ENCODE assay signal across 20 cellular contexts in the genomic region with DNA sequence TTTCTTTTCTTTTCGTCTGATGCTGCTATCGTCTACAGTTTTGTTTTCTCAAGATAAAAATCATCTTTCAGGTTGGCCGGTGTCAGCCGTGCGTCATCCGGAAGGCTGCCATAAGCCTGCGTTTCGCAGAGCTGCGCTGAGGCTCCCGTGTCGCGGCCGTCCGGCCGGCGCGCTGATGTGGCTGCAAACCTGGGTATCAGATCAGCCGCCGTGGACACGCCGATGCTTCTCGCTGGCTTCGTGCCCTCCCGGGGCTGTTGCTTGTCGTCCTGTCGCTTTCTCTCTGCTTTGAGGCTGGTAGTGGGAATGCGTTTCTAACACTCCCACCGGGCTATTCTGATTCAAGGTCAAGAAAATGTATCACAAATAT. TPM values are rescaled to one million over a fixed set of nuclear protein-coding genes. Genes with fewer than 3 reads are reported as not detected.
DNase-seq lines count a peak whose midpoint lies in the region; ATAC-seq and TF ChIP-seq lines count a peak whose summit lies in the region.
"Had no signal": no experiment of that assay in that cellular context is flagged by ENCODE, and none has a peak within 500 bp of the region (broad histone marks: within the 10 kb centered on the region; RNA-seq: fewer than 3 reads in every experiment).

No MANE protein-coding gene starts in this region.

- peaks cover 7% of the 10 kb centered on the region for H3K9me3 Mint-ChIP-seq in osteocyte (ENCODE audit: unreplicated experiment)
- H3K9me3 Mint-ChIP-seq: CD4-positive, alpha-beta T cell had no signal

- H3K27ac Mint-ChIP-seq in osteocyte (ENCODE audit: unreplicated experiment) = no peak overlapping the region
- H3K27ac Mint-ChIP-seq: CD4-positive, alpha-beta T cell had no signal

- H3K9me3 ChIP-seq in HUES64 (ENCODE audit: insufficient read depth, low read depth, low read length) = no peaks in the 10 kb centered on the region

- no peak overlapping the region for H3K9ac ChIP-seq in HUES64 (ENCODE audit: low read depth, low read length)

- H3K27ac ChIP-seq in HUES64 (ENCODE audit: low read depth, low read length) = 0 out of 2 replicates have a peak overlapping the region, but pooled peaks have one; percentile 15
- H3K27ac ChIP-seq: 22Rv1 had no signal

- 95% methylated on average over 26 of the region's 28 CpGs for WGBS in HUES64

- no peak for ATAC-seq in GM21381 (IDR thresholded peaks at IDR 0.05; ENCODE audit: unreplicated experiment)
- no peak for ATAC-seq in GM19395 (IDR thresholded peaks at IDR 0.05; ENCODE audit: unreplicated experiment)
- no peak for ATAC-seq in HG02571 (IDR thresholded peaks at IDR 0.05; ENCODE audit: unreplicated experiment)
- ATAC-seq: HCT116, K562 had no signal

- H3K4me3 ChIP-seq in HUES64 (ENCODE audit: low read length) = no peak overlapping the region
- H3K4me3 ChIP-seq: K562 had no signal

- DNase-seq in AG20443 (ENCODE audit: low spot score) (peak; percentile 2), islet precursor cell (peak; percentile 22), posterior vena cava (ENCODE audit: low spot score) (peak; percentile 69), osteocyte (ENCODE audit: extremely low spot score, unreplicated experiment) (no peak)
- DNase-seq: CD4-positive, alpha-beta T cell; DMS53; NCI-H1092 treated with DMSO at 0.1 percent for 48 hours; NCI-H1694; NCI-H2081 treated with DMSO at 0.1 percent for 48 hours; NCI-H510A; NCI-H748 treated with DMSO at 0.1 percent for 48 hours; NK-92 treated with Interleukin-12 subunit alpha and Interleukin-12 subunit beta, amount 100 ng/mL, for 24 hours; SHP77 had no signal

- peaks cover 52% of the 10 kb centered on the region for H3K36me3 Mint-ChIP-seq in osteocyte (ENCODE audit: unreplicated experiment)

- no peaks in the 10 kb centered on the region for H3K4me1 ChIP-seq in HUES64 (ENCODE audit: insufficient read depth, low read length)

- no peaks in the 10 kb centered on the region for H3K27me3 ChIP-seq in HUES64 (ENCODE audit: insufficient read depth, low read length)

- TF ChIP-seq CTCF in osteocyte (IDR thresholded peaks at IDR 0.05) = no peak

- H3K4me3 Mint-ChIP-seq in osteocyte (ENCODE audit: unreplicated experiment) = no peak overlapping the region
- H3K4me3 Mint-ChIP-seq: CD4-positive, alpha-beta T cell had no signal

- H3K36me3 ChIP-seq in HUES64 (ENCODE audit: insufficient read depth, low read length) = peaks cover 24% of the 10 kb centered on the region

- peaks cover 3% of the 10 kb centered on the region for H3K4me1 Mint-ChIP-seq in osteocyte (ENCODE audit: unreplicated experiment)

- H3K27me3 Mint-ChIP-seq in osteocyte (ENCODE audit: unreplicated experiment) = no peaks in the 10 kb centered on the region
- H3K27me3 Mint-ChIP-seq: CD4-positive, alpha-beta T cell had no signal

- intact Hi-C loops in posterior vena cava (cut with DNase I) = no loop called here

RNA-seq across cellular contexts. Expression of a gene that starts 45.9 kb away (rescaled TPM):
- 96.1 TPM for polyA plus RNA-seq in HUES64 (2013, experiment 1 of 2)
- polyA plus RNA-seq in HUES64 (2013, experiment 2 of 2) = 82.0 TPM
- 10 to 100 TPM; 36.6 to 40.3 TPM for total RNA-seq in posterior vena cava
- 66.9 and 72.1 TPM in 2 replicates for total RNA-seq in osteocyte

RNA-seq across cellular contexts. Expression of a gene that starts 48.2 kb away (rescaled TPM):
- 13.8 TPM for polyA plus RNA-seq in HUES64 (2013, experiment 1 of 2)
- 15.3 TPM for polyA plus RNA-seq in HUES64 (2013, experiment 2 of 2)
- total RNA-seq in posterior vena cava (10 to 100 TPM; 12.7 to 16.9 TPM), osteocyte (27.5 and 29.0 TPM in 2 replicates)
